Comparison of ENCODE assay signal across 21 cellular contexts in the genomic region with DNA sequence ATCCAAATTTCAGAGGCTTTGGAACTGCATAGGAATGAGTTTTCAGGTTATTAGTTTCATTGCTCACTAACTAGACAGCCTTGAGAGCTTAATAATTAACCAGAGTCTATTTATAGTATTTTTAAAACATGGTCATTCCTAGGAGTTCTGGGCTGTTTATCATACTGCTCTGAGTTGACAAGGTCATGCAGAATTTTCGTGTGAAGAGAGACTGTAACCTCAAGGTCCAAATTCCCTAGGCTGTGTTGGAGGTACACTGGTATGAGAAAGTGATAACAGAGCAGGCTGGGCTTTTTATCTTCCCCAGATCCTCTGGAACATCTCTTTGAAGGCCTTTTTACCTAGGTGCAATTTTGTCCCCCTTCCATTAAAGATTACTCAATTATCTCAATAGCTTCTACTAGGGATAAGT.
DNase-seq lines count a peak whose midpoint lies in the region; ATAC-seq and TF ChIP-seq lines count a peak whose summit lies in the region.
"Had no signal": no experiment of that assay in that cellular context is flagged by ENCODE, and none has a peak within 500 bp of the region (broad histone marks: within the 10 kb centered on the region; RNA-seq: fewer than 3 reads in every experiment).

No MANE protein-coding gene starts in this region.

- no peak for TF ChIP-seq CTCF in kidney epithelial cell (IDR thresholded peaks at IDR 0.05; ENCODE audit: insufficient read depth, low read length, poor library complexity, severe bottlenecking)
- TF ChIP-seq CTCF in adrenal gland (IDR thresholded peaks at IDR 0.05), result no peak

- TF ChIP-seq POLR2A in adrenal gland (IDR thresholded peaks at IDR 0.05), result no peak

- H3K4me1 ChIP-seq in adrenal gland (replicated peaks in 1 of 2), result peaks cover 0 to 5% of the 10 kb centered on the region in 2 donors
- H3K4me1 ChIP-seq: BLaER1, left lung had no signal

- no peaks in the 10 kb centered on the region for H3K27me3 ChIP-seq in kidney epithelial cell (ENCODE audit: control insufficient read depth, insufficient read depth, low read length)
- no peaks in the 10 kb centered on the region for H3K27me3 ChIP-seq in adrenal gland
- H3K27me3 ChIP-seq: BLaER1, left lung had no signal

- no peak overlapping the region for H3K4me3 ChIP-seq in kidney epithelial cell (ENCODE audit: low read depth, low read length)
- no peak overlapping the region for H3K4me3 ChIP-seq in adrenal gland
- H3K4me3 ChIP-seq: BLaER1, coronary artery, left lung had no signal

- peak; percentile 15 for ATAC-seq in sciatic nerve
- ATAC-seq: left lung; natural killer cell treated with Interleukin-12 subunit alpha and Interleukin-12 subunit beta and Interleukin-15 and Interleukin-18, amount 100 ng/mL, for 72 hours; Panc1; T-cell had no signal

- WGBS in adrenal gland, 4 donors, result 0 to 34% (median 19%) methylated on average over 1 of the region's 1 CpG

- no peaks in the 10 kb centered on the region for H3K9me3 ChIP-seq in adrenal gland (replicated peaks in 1 of 3)
- H3K9me3 ChIP-seq: BLaER1, left lung had no signal

- H3K36me3 ChIP-seq in kidney epithelial cell (ENCODE audit: control insufficient read depth, insufficient read depth, low read length), result no peaks in the 10 kb centered on the region
- H3K36me3 ChIP-seq in adrenal gland (replicated peaks in 1 of 2), result no peaks in the 10 kb centered on the region
- H3K36me3 ChIP-seq: BLaER1, left lung had no signal

- intact Hi-C loops in sciatic nerve (cut with DNase I) (no loop called here), adrenal gland (cut with DNase I) (no loop called here)

- DNase-seq in ELR (ENCODE audit: low read depth), result peak; percentile 19
- peak; percentile 70 for DNase-seq in amniotic epithelial cell (ENCODE audit: low read depth)
- peak; percentile 50 for DNase-seq in kidney epithelial cell (ENCODE audit: low read depth)
- DNase-seq in sciatic nerve (ENCODE audit: low spot score), result no peak
- no peak for DNase-seq in adrenal gland
- DNase-seq in germinal center (ENCODE audit: low spot score), result no peak
- no peak for DNase-seq in T-helper 1 cell
- DNase-seq in ureter (ENCODE audit: low spot score), result no peak
- DNase-seq: activated CD4-positive, CD25-positive, alpha-beta regulatory T cell; anterior cingulate cortex; DMS79 treated with DMSO at 0.1 percent for 48 hours; GOT3; left lung; NCI-H2029; NCI-H526 treated with DMSO at 0.1 percent for 48 hours; T-cell had no signal

- H3K27ac ChIP-seq in adrenal gland, result no peak overlapping the region
- H3K27ac ChIP-seq: BLaER1, coronary artery, epithelial cell of prostate, left lung had no signal

Comparison
In these comparisons a context has a peak if more than half of its experiments do, and no peak if none do; other contexts are left out.
1. DNase-seq: peak in ELR (single experiment), amniotic epithelial cell (single experiment) and kidney epithelial cell (single experiment); none in sciatic nerve (single experiment), adrenal gland (0 of 7), germinal center (single experiment), T-helper 1 cell (0 of 5) and ureter (single experiment).